ENCODE assay signal across 8 cellular contexts in genomic region chr3:100400782-100401673, GRCh38. TPM values are rescaled to one million over a fixed set of nuclear protein-coding genes. Genes with fewer than 3 reads are reported as not detected.
A peak's percentile ranks its signal among the peaks of the same experiment; 100 is the strongest.
DNase-seq lines count a peak whose midpoint lies in the region; TF ChIP-seq lines count a peak whose summit lies in the region.

LNP1 (plus strand) TSS chr3:100401539; CDS start chr3:100429730, 28,191 bp downstream.
TOMM70 (minus strand) TSS chr3:100401089; CDS start chr3:100400949, 140 bp downstream.

- H3K4me3 ChIP-seq in HAP-1 (peak within 1 kb of the TSS; percentile 62), MG63 (peak within 1 kb of the TSS; percentile 78), fibroblast of villous mesenchyme (ENCODE audit: low read depth, low read length) (peak within 1 kb of the TSS; percentile 94)

- peak within 1 kb of the TSS; percentile 100 for H3K27ac Mint-ChIP-seq in nephron progenitor cell
- H3K27ac Mint-ChIP-seq in stimulated activated naive CD8-positive, alpha-beta T cell treated with anti-CD3 and anti-CD28 coated beads, Interleukin-15, Interleukin-2, amounts not matched to agents 100 ng/mL and 50 ng/mL, for 24 hours: peak within 1 kb of the TSS; percentile 100

- peaks cover 18% of the 10 kb centered on the region for H3K9me3 Mint-ChIP-seq in nephron progenitor cell
- H3K9me3 Mint-ChIP-seq in stimulated activated naive CD8-positive, alpha-beta T cell treated with anti-CD3 and anti-CD28 coated beads, Interleukin-15, Interleukin-2, amounts not matched to agents 100 ng/mL and 50 ng/mL, for 24 hours: no peaks in the 10 kb centered on the region

- H3K27me3 Mint-ChIP-seq in nephron progenitor cell (ENCODE audit: low read depth, poor library complexity): no peaks in the 10 kb centered on the region
- H3K27me3 Mint-ChIP-seq in stimulated activated naive CD8-positive, alpha-beta T cell treated with anti-CD3 and anti-CD28 coated beads, Interleukin-15, Interleukin-2, amounts not matched to agents 100 ng/mL and 50 ng/mL, for 24 hours: no peaks in the 10 kb centered on the region

- H3K36me3 Mint-ChIP-seq in nephron progenitor cell (ENCODE audit: low read depth): peaks cover 39% of the 10 kb centered on the region
- peaks cover 20% of the 10 kb centered on the region for H3K36me3 Mint-ChIP-seq in stimulated activated naive CD8-positive, alpha-beta T cell treated with anti-CD3 and anti-CD28 coated beads, Interleukin-15, Interleukin-2, amounts not matched to agents 100 ng/mL and 50 ng/mL, for 24 hours (ENCODE audit: low read depth)

- H3K36me3 ChIP-seq in HAP-1 (replicated peaks): no peaks in the 10 kb centered on the region; the same call in 1 of the 2 replicates
- peaks cover 27% of the 10 kb centered on the region for H3K36me3 ChIP-seq in MG63

- DNase-seq in G401 (ENCODE audit: low spot score) (peak; percentile 99), HAP-1 (ENCODE audit: low spot score in 2 of 2) (peak; percentile 95 to 96), MG63 (peak; percentile 99), SHP77 (lab: John Stamatoyannopoulos, UW) (peak; percentile 96 to 98), activated gamma-delta T cell (lab: John Stamatoyannopoulos, UW) (peak; percentile 60), fibroblast of villous mesenchyme (ENCODE audit: low read depth) (peak; percentile 97), nephron progenitor cell (peak; percentile 97)

- H3K4me3 Mint-ChIP-seq in nephron progenitor cell: peak within 1 kb of the TSS; percentile 92
- peak within 1 kb of the TSS; percentile 92 for H3K4me3 Mint-ChIP-seq in stimulated activated naive CD8-positive, alpha-beta T cell treated with anti-CD3 and anti-CD28 coated beads, Interleukin-15, Interleukin-2, amounts not matched to agents 100 ng/mL and 50 ng/mL, for 24 hours

- H3K9me3 ChIP-seq in HAP-1 (no peaks in the 10 kb centered on the region), MG63 (peaks cover 4% of the 10 kb centered on the region; the same call in 1 of the 2 replicates)

- TF ChIP-seq CTCF in fibroblast of villous mesenchyme (IDR thresholded peaks at IDR 0.05; ENCODE audit: insufficient read depth, low read depth, low read length) (no peak), nephron progenitor cell (IDR thresholded peaks at IDR 0.05) (no peak)

- in situ Hi-C loops in G401 (cut with HindIII; ENCODE audit: low sequenced_read_pairs) (no loop called here), HAP-1 (cut with MboI; ENCODE audit: low sequenced_read_pairs) (no loop called here)

- peaks cover 30% of the 10 kb centered on the region for H3K4me1 ChIP-seq in HAP-1

- H3K4me1 Mint-ChIP-seq in nephron progenitor cell: peaks cover 55% of the 10 kb centered on the region
- H3K4me1 Mint-ChIP-seq in stimulated activated naive CD8-positive, alpha-beta T cell treated with anti-CD3 and anti-CD28 coated beads, Interleukin-15, Interleukin-2, amounts not matched to agents 100 ng/mL and 50 ng/mL, for 24 hours (ENCODE audit: low read depth): peaks cover 70% of the 10 kb centered on the region

- no peaks in the 10 kb centered on the region for H3K27me3 ChIP-seq in HAP-1 (ENCODE audit: low read depth)
- H3K27me3 ChIP-seq in MG63: no peaks in the 10 kb centered on the region

RNA-seq across cellular contexts. Expression of gene LNP1, which starts in this region (rescaled TPM):
- total RNA-seq in G401 (2014; rRNA removed; shearing (Covaris generic)): 2.2 and 3.6 TPM in 2 replicates
- 3.5 and 7.8 TPM in 2 replicates for total RNA-seq in MG63 (2014; rRNA removed; shearing (Covaris generic); ENCODE audit: low replicate concordance)
- total RNA-seq in fibroblast of villous mesenchyme: 4.2 and 4.7 TPM in 2 replicates

RNA-seq across cellular contexts. Expression of gene TOMM70, which starts in this region (rescaled TPM):
- total RNA-seq in G401 (2014; rRNA removed; shearing (Covaris generic)): 44.9 and 65.4 TPM in 2 replicates
- 100 and 143 TPM in 2 replicates for total RNA-seq in MG63 (2014; rRNA removed; shearing (Covaris generic); ENCODE audit: low replicate concordance)
- 47.4 and 65.2 TPM in 2 replicates for total RNA-seq in fibroblast of villous mesenchyme

Comparison
In these comparisons a context has a peak if more than half of its experiments do, and no peak if none do; other contexts are left out.
1. Peak in every context shown above with its lines: DNase-seq and H3K4me3 ChIP-seq.